ENCODE assay signal across 17 cellular contexts in genomic region chr7:86790383-86790782, GRCh38.
A peak's percentile ranks its signal among the peaks of the same experiment; 100 is the strongest.
DNase-seq lines count a peak whose midpoint lies in the region; ATAC-seq and TF ChIP-seq lines count a peak whose summit lies in the region.
"Had no signal": no experiment of that assay in that cellular context is flagged by ENCODE, and none has a peak within 500 bp of the region (broad histone marks: within the 10 kb centered on the region; RNA-seq: fewer than 3 reads in every experiment).

No MANE protein-coding gene starts in this region.

- no peaks in the 10 kb centered on the region for H3K36me3 Mint-ChIP-seq in chondrocyte (ENCODE audit: low read depth)
- H3K36me3 Mint-ChIP-seq: mesothelial cell of epicardium had no signal

- no peak overlapping the region for H3K27ac ChIP-seq in caudate nucleus (ENCODE audit: low read depth, low read length)
- no peak overlapping the region for H3K27ac ChIP-seq in esophagus squamous epithelium

- peaks cover 0 to 8% (median 0%) of the 10 kb centered on the region in 3 donors for H3K9me3 ChIP-seq in esophagus squamous epithelium

- H3K4me1 ChIP-seq in esophagus squamous epithelium = no peaks in the 10 kb centered on the region

- ATAC-seq in GM18861 (IDR thresholded peaks at IDR 0.05; ENCODE audit: unreplicated experiment) (peak; percentile 55), GM21526 (IDR thresholded peaks at IDR 0.05; ENCODE audit: low FRiP score, unreplicated experiment) (peak; percentile 61), HG02973 (IDR thresholded peaks at IDR 0.05; ENCODE audit: unreplicated experiment) (peak; percentile 73), HG03565 (IDR thresholded peaks at IDR 0.05; ENCODE audit: unreplicated experiment) (peak; percentile 57)
- ATAC-seq: HCT116 had no signal

- TF ChIP-seq CTCF in esophagus squamous epithelium (IDR thresholded peaks at IDR 0.05) (no peak), chondrocyte (IDR thresholded peaks at IDR 0.05) (no peak)

- peaks cover 7% of the 10 kb centered on the region for H3K27me3 Mint-ChIP-seq in chondrocyte (ENCODE audit: low read depth)
- H3K27me3 Mint-ChIP-seq: brain had no signal

- no peak overlapping the region for H3K27ac Mint-ChIP-seq in chondrocyte (ENCODE audit: unreplicated experiment)
- H3K27ac Mint-ChIP-seq: brain, mesothelial cell of epicardium had no signal

- H3K4me3 ChIP-seq in esophagus squamous epithelium = no peak overlapping the region
- H3K4me3 ChIP-seq: smooth muscle cell had no signal

- H3K36me3 ChIP-seq in esophagus squamous epithelium = no peaks in the 10 kb centered on the region

- H3K4me3 Mint-ChIP-seq in chondrocyte (ENCODE audit: unreplicated experiment) = no peak overlapping the region
- H3K4me3 Mint-ChIP-seq: brain, mesothelial cell of epicardium had no signal

- intact Hi-C loops in esophagus squamous epithelium (cut with DNase I) = no loop called here

- no peaks in the 10 kb centered on the region for H3K4me1 Mint-ChIP-seq in chondrocyte (ENCODE audit: low read depth)
- H3K4me1 Mint-ChIP-seq: mesothelial cell of epicardium had no signal

- DNase-seq in GM19238 (ENCODE audit: insufficient read length, low spot score) (no peak), caudate nucleus (lab: John Stamatoyannopoulos, UW) (no peak), esophagus squamous epithelium (lab: John Stamatoyannopoulos, UW) (no peak), chondrocyte (ENCODE audit: low spot score) (no peak)
- DNase-seq: activated CD4-positive, alpha-beta T cell treated with anti-CD3 and anti-CD28 coated beads, Interleukin-2, amount 50 U/mL, for 4 hours; effector memory CD4-positive, alpha-beta T cell; foreskin fibroblast; NCI-H526; T-helper 9 cell had no signal

- no peaks in the 10 kb centered on the region for H3K27me3 ChIP-seq in esophagus squamous epithelium

- H3K9me3 Mint-ChIP-seq in chondrocyte (ENCODE audit: low read depth) = no peaks in the 10 kb centered on the region
- H3K9me3 Mint-ChIP-seq: brain, mesothelial cell of epicardium had no signal

- no peak for TF ChIP-seq POLR2A in esophagus squamous epithelium (IDR thresholded peaks at IDR 0.05)
